1 cellular context compared by ENCODE assay signal in genomic region chr16:56938664-56939513, GRCh38.
A peak's percentile ranks its signal among the peaks of the same experiment; 100 is the strongest.
TF ChIP-seq lines count a peak whose summit lies in the region.

No MANE protein-coding gene starts in this region.

TF ChIP-seq in K562, 482 proteins besides CTCF, POLR2A, EP300 and RAD21 (continued from another document):
- TF ChIP-seq, protein P1, sequence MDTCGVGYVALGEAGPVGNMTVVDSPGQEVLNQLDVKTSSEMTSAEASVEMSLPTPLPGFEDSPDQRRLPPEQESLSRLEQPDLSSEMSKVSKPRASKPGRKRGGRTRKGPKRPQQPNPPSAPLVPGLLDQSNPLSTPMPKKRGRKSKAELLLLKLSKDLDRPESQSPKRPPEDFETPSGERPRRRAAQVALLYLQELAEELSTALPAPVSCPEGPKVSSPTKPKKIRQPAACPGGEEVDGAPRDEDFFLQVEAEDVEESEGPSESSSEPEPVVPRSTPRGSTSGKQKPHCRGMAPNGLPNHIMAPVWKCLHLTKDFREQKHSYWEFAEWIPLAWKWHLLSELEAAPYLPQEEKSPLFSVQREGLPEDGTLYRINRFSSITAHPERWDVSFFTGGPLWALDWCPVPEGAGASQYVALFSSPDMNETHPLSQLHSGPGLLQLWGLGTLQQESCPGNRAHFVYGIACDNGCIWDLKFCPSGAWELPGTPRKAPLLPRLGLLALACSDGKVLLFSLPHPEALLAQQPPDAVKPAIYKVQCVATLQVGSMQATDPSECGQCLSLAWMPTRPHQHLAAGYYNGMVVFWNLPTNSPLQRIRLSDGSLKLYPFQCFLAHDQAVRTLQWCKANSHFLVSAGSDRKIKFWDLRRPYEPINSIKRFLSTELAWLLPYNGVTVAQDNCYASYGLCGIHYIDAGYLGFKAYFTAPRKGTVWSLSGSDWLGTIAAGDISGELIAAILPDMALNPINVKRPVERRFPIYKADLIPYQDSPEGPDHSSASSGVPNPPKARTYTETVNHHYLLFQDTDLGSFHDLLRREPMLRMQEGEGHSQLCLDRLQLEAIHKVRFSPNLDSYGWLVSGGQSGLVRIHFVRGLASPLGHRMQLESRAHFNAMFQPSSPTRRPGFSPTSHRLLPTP (IDR thresholded peaks at IDR 0.05; ENCODE audit: borderline replicate concordance, extremely low read depth, insufficient read length): no peak
- no peak for TF ChIP-seq ZFX (CRISPR knock-in tag; IDR thresholded peaks at IDR 0.05)
- TF ChIP-seq SUPT5H (IDR thresholded peaks at IDR 0.05): peak; percentile 47; the same call in 1 of the 2 replicates
- TF ChIP-seq SRSF1 (IDR thresholded peaks at IDR 0.05; ENCODE audit: low read depth, low read length): no peak
- TF ChIP-seq ZNF146 (CRISPR knock-in tag; IDR thresholded peaks at IDR 0.05; ENCODE audit: unreplicated experiment): no peak
- no peak for TF ChIP-seq NFATC3 (IDR thresholded peaks at IDR 0.05)
- TF ChIP-seq MTA3 (IDR thresholded peaks at IDR 0.05; ENCODE audit: borderline replicate concordance): no peak
- TF ChIP-seq FOXO4 (CRISPR knock-in tag; IDR thresholded peaks at IDR 0.05): no peak
- TF ChIP-seq RBFOX2 (IDR thresholded peaks at IDR 0.05; ENCODE audit: low read depth, low read length): peak; percentile 48; the same call in 1 of the 2 replicates
- TF ChIP-seq POLR2AphosphoS5 (IDR thresholded peaks at IDR 0.05; ENCODE audit: control insufficient read depth, insufficient read depth, low read depth, low read length): 0 out of 2 replicates have a peak, but pooled peaks have one; percentile 23
- TF ChIP-seq NFE2 (IDR thresholded peaks at IDR 0.05; ENCODE audit: low read depth): peak; percentile 39; the same call in 1 of the 2 replicates
- no peak for TF ChIP-seq BHLHE40 (IDR thresholded peaks at IDR 0.05; ENCODE audit: low read length)
- peak; percentile 78 for TF ChIP-seq POLR2B (IDR thresholded peaks at IDR 0.05; ENCODE audit: low read depth, partially characterized antibody)
- TF ChIP-seq POLR2G (IDR thresholded peaks at IDR 0.05; ENCODE audit: low read depth, low read length): 0 out of 2 replicates have a peak, but pooled peaks have one; percentile 18
- TF ChIP-seq, protein P2, sequence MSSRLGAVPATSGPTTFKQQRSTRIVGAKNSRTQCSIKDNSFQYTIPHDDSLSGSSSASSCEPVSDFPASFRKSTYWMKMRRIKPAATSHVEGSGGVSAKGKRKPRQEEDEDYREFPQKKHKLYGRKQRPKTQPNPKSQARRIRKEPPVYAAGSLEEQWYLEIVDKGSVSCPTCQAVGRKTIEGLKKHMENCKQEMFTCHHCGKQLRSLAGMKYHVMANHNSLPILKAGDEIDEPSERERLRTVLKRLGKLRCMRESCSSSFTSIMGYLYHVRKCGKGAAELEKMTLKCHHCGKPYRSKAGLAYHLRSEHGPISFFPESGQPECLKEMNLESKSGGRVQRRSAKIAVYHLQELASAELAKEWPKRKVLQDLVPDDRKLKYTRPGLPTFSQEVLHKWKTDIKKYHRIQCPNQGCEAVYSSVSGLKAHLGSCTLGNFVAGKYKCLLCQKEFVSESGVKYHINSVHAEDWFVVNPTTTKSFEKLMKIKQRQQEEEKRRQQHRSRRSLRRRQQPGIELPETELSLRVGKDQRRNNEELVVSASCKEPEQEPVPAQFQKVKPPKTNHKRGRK (tag; IDR thresholded peaks at IDR 0.05): no peak
- TF ChIP-seq ILF3 (IDR thresholded peaks at IDR 0.05; ENCODE audit: borderline replicate concordance): 0 out of 2 replicates have a peak, but pooled peaks have one; percentile 59
